ENCODE assay signal across 17 cellular contexts in genomic region chr4:66539745-66540144, GRCh38.
DNase-seq lines count a peak whose midpoint lies in the region; ATAC-seq and TF ChIP-seq lines count a peak whose summit lies in the region.
"Had no signal": no experiment of that assay in that cellular context is flagged by ENCODE, and none has a peak within 500 bp of the region (broad histone marks: within the 10 kb centered on the region; RNA-seq: fewer than 3 reads in every experiment).

No MANE protein-coding gene starts in this region.

- peak overlapping the region; percentile 81 for H2AFZ ChIP-seq in osteoblast (ENCODE audit: low read length)

- POLR2A ChIA-PET in activated CD4-positive, alpha-beta T cell treated with anti-CD3 and anti-CD28 coated beads for 36 hours (lab: Charles Lee), result no interaction called here

- no peaks in the 10 kb centered on the region for H3K36me3 ChIP-seq in osteoblast (ENCODE audit: insufficient read depth, low read length)
- no peaks in the 10 kb centered on the region for H3K36me3 ChIP-seq in right atrium auricular region

- TF ChIP-seq CTCF in choroid plexus epithelial cell (conservative IDR thresholded peaks at IDR 0.05; ENCODE audit: low read depth, low read length) (no peak), osteoblast (IDR thresholded peaks at IDR 0.05; ENCODE audit: extremely low read depth, low read depth, low read length) (no peak), right atrium auricular region (IDR thresholded peaks at IDR 0.05) (no peak)

- H3K9me3 ChIP-seq in osteoblast (ENCODE audit: low read depth, low read length) (no peaks in the 10 kb centered on the region), right atrium auricular region (no peaks in the 10 kb centered on the region)

- H3K27me3 Mint-ChIP-seq in activated CD4-positive, alpha-beta T cell treated with anti-CD3 and anti-CD28 coated beads for 36 hours, result no peaks in the 10 kb centered on the region

- no peaks in the 10 kb centered on the region for H3K4me1 Mint-ChIP-seq in activated CD4-positive, alpha-beta T cell treated with anti-CD3 and anti-CD28 coated beads for 36 hours
- H3K4me1 Mint-ChIP-seq: CD14-positive monocyte had no signal

- H3K27ac Mint-ChIP-seq in activated CD4-positive, alpha-beta T cell treated with anti-CD3 and anti-CD28 coated beads for 36 hours, result no peak overlapping the region
- H3K27ac Mint-ChIP-seq: CD14-positive monocyte had no signal

- H3K4me2 ChIP-seq in osteoblast (ENCODE audit: insufficient read depth, low read length), result peak overlapping the region; percentile 78

- H3K27me3 ChIP-seq in osteoblast (ENCODE audit: insufficient read depth, low read length) (no peaks in the 10 kb centered on the region), right atrium auricular region (no peaks in the 10 kb centered on the region)

- CTCF ChIA-PET in activated CD4-positive, alpha-beta T cell treated with anti-CD3 and anti-CD28 coated beads for 36 hours (lab: Charles Lee), result no interaction called here

- intact Hi-C loops in activated CD4-positive, alpha-beta T cell treated with anti-CD3 and anti-CD28 coated beads for 36 hours (cut with DNase I, micrococcal nuclease), result loop anchor here in 1 of 2 experiments (5.0 kb wide), 1 partner anchor 742 kb away; no protein-coding TSS in a partner anchor

- no peak for ATAC-seq in activated CD4-positive, alpha-beta T cell treated with anti-CD3 and anti-CD28 coated beads for 36 hours

- DNase-seq in H4 (ENCODE audit: low spot score) (peak; percentile 16), OCI-M1 (lab: John Stamatoyannopoulos, UW) (peak; percentile 54), choroid plexus epithelial cell (ENCODE audit: low read depth) (peak; percentile 47), osteoblast (ENCODE audit: insufficient read length, low spot score, missing footprints) (no peak), EL (no peak), right atrium auricular region (ENCODE audit: low spot score) (no peak), nucleus accumbens (lab: John Stamatoyannopoulos, UW) (no peak)
- DNase-seq in activated CD4-positive, alpha-beta T cell treated with anti-CD3 and anti-CD28 coated beads for 36 hours, result no peak
- DNase-seq: ACHN, AML-193, DMS 273 treated with DMSO at 0.1 percent for 48 hours, KBM-7, NCI-H1092 treated with DMSO at 0.1 percent for 48 hours, NCI-H2227 treated with DMSO at 0.1 percent for 48 hours, NCI-H524 treated with DMSO at 0.1 percent for 48 hours had no signal

- H3K4me1 ChIP-seq in osteoblast (ENCODE audit: insufficient read depth, low read length) (peaks cover 5% of the 10 kb centered on the region), right atrium auricular region (no peaks in the 10 kb centered on the region)

- no peaks in the 10 kb centered on the region for H3K36me3 Mint-ChIP-seq in activated CD4-positive, alpha-beta T cell treated with anti-CD3 and anti-CD28 coated beads for 36 hours (ENCODE audit: low read depth)
- H3K36me3 Mint-ChIP-seq: CD14-positive monocyte had no signal

- no peak overlapping the region for H3K4me3 Mint-ChIP-seq in activated CD4-positive, alpha-beta T cell treated with anti-CD3 and anti-CD28 coated beads for 36 hours
- H3K4me3 Mint-ChIP-seq: CD14-positive monocyte had no signal

- no peaks in the 10 kb centered on the region for H3K79me2 ChIP-seq in osteoblast (ENCODE audit: insufficient read depth, low read length)

- H4K20me1 ChIP-seq in osteoblast (ENCODE audit: insufficient read depth, low read length), result no peaks in the 10 kb centered on the region

- H3K4me3 ChIP-seq in choroid plexus epithelial cell (ENCODE audit: low read depth, low read length), result peak overlapping the region; percentile 36
- H3K4me3 ChIP-seq in osteoblast (ENCODE audit: insufficient read depth, low read length), result peak overlapping the region; percentile 49
- no peak overlapping the region for H3K4me3 ChIP-seq in right atrium auricular region

- peaks cover 11% of the 10 kb centered on the region for H3K9me3 Mint-ChIP-seq in activated CD4-positive, alpha-beta T cell treated with anti-CD3 and anti-CD28 coated beads for 36 hours (ENCODE audit: low read depth)

- H3K27ac ChIP-seq in osteoblast (ENCODE audit: low read depth, low read length), result peak overlapping the region; percentile 46
- no peak overlapping the region for H3K27ac ChIP-seq in right atrium auricular region
- H3K27ac ChIP-seq: RWPE1 had no signal

Comparison
In these comparisons a context has a peak if more than half of its experiments do, and no peak if none do; other contexts are left out.
1. DNase-seq: peak in H4 (single experiment), OCI-M1 (single experiment) and choroid plexus epithelial cell (single experiment); none in osteoblast (single experiment), EL (single experiment), right atrium auricular region (single experiment), nucleus accumbens (0 of 56) and activated CD4-positive, alpha-beta T cell treated with anti-CD3 and anti-CD28 coated beads for 36 hours (single experiment).
2. H3K4me3 ChIP-seq: peak in choroid plexus epithelial cell (single experiment) and osteoblast (single experiment); none in right atrium auricular region (0 of 2).